In the genomic region with DNA sequence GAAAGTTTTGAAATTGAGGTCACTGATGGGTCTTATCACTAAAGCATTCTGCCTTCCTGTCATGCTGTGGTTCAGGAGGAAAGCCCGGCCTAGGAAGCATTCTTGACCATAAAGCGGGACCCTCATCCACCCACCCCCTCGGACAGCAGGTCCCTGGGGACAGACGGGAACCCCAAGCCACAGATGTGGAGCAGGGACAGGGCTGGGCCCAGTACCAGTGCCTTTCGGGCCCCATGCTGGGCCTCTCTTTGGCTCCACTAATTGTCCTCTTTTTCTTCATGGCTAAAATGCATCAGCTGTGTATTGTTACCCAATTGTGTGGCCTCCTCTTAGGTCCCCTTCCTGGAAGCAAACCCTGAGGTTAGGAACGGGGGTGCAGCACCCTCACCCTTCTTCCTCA, we compare ENCODE assay signal across 23 cellular contexts.
DNase-seq lines count a peak whose midpoint lies in the region; ATAC-seq and TF ChIP-seq lines count a peak whose summit lies in the region.
"Had no signal": no experiment of that assay in that cellular context is flagged by ENCODE, and none has a peak within 500 bp of the region (broad histone marks: within the 10 kb centered on the region; RNA-seq: fewer than 3 reads in every experiment).

No MANE protein-coding gene starts in this region.

- peak; percentile 28 for DNase-seq in activated CD8-positive, alpha-beta memory T cell treated with anti-CD3 and anti-CD28 coated beads, Interleukin-2, amount 10 ng/mL, durations not matched to agents 7 days and 5 days
- no peak for DNase-seq in activated CD8-positive, alpha-beta memory T cell treated with anti-CD3 and anti-CD28 coated beads, Interleukin-2, amount 50 U/mL, for 4 hours
- peak; percentile 43 for DNase-seq in coronary artery (ENCODE audit: low spot score)
- DNase-seq in omental fat pad (ENCODE audit: low spot score): peak; percentile 3
- DNase-seq in spleen: peak; percentile 34
- no peak for DNase-seq in activated naive CD8-positive, alpha-beta T cell treated with anti-CD3 and anti-CD28 coated beads for 36 hours
- no peak for DNase-seq in T-helper 1 cell
- DNase-seq: ACHN, Caco-2, DND-41, Kasumi-1, NCI-H1048, NCI-H1417 treated with DMSO at 0.1 percent for 48 hours, NCI-H187, NCI-H510A, NCI-H748 treated with DMSO at 0.1 percent for 48 hours had no signal

- CTCF ChIA-PET in activated CD8-positive, alpha-beta memory T cell treated with anti-CD3 and anti-CD28 coated beads, Interleukin-2, amount 10 ng/mL, durations not matched to agents 7 days and 5 days (lab: Charles Lee): no interaction called here

- H3K27ac ChIP-seq in coronary artery (no peak overlapping the region), spleen (no peak overlapping the region)
- H3K27ac ChIP-seq: 22Rv1, BLaER1 had no signal

- peaks cover 2% of the 10 kb centered on the region for H3K27me3 Mint-ChIP-seq in activated CD8-positive, alpha-beta memory T cell treated with anti-CD3 and anti-CD28 coated beads, Interleukin-2, amount 10 ng/mL, durations not matched to agents 7 days and 5 days
- H3K27me3 Mint-ChIP-seq in activated naive CD8-positive, alpha-beta T cell treated with anti-CD3 and anti-CD28 coated beads for 36 hours: no peaks in the 10 kb centered on the region
- H3K27me3 Mint-ChIP-seq: CD4-positive, alpha-beta T cell had no signal

- WGBS in spleen, 5 donors: 41 to 65% (median 60%) methylated on average over 6 of the region's 6 CpGs

- no peak for TF ChIP-seq POLR2A in spleen (IDR thresholded peaks at IDR 0.05)

- H3K9me3 Mint-ChIP-seq in activated CD8-positive, alpha-beta memory T cell treated with anti-CD3 and anti-CD28 coated beads, Interleukin-2, amount 10 ng/mL, durations not matched to agents 7 days and 5 days (ENCODE audit: low read depth): no peaks in the 10 kb centered on the region
- no peaks in the 10 kb centered on the region for H3K9me3 Mint-ChIP-seq in activated naive CD8-positive, alpha-beta T cell treated with anti-CD3 and anti-CD28 coated beads for 36 hours
- H3K9me3 Mint-ChIP-seq: CD4-positive, alpha-beta T cell had no signal

- H3K4me1 Mint-ChIP-seq in activated CD8-positive, alpha-beta memory T cell treated with anti-CD3 and anti-CD28 coated beads, Interleukin-2, amount 10 ng/mL, durations not matched to agents 7 days and 5 days: no peaks in the 10 kb centered on the region
- H3K4me1 Mint-ChIP-seq in activated naive CD8-positive, alpha-beta T cell treated with anti-CD3 and anti-CD28 coated beads for 36 hours: no peaks in the 10 kb centered on the region

- H3K36me3 Mint-ChIP-seq in activated CD8-positive, alpha-beta memory T cell treated with anti-CD3 and anti-CD28 coated beads, Interleukin-2, amount 10 ng/mL, durations not matched to agents 7 days and 5 days: no peaks in the 10 kb centered on the region
- H3K36me3 Mint-ChIP-seq in activated naive CD8-positive, alpha-beta T cell treated with anti-CD3 and anti-CD28 coated beads for 36 hours: no peaks in the 10 kb centered on the region

- ATAC-seq in activated CD8-positive, alpha-beta memory T cell treated with anti-CD3 and anti-CD28 coated beads, Interleukin-2, amount 10 ng/mL, durations not matched to agents 7 days and 5 days: no peak
- ATAC-seq in omental fat pad (ENCODE audit: low FRiP score) (no peak), SK-N-SH treated with all-trans-retinoic acid at 6 μM for 48 hours (no peak)
- ATAC-seq: GM12878, Panc1 had no signal

- no peaks in the 10 kb centered on the region for H3K36me3 ChIP-seq in spleen
- H3K36me3 ChIP-seq: BLaER1, HAP-1 had no signal

- no peaks in the 10 kb centered on the region for H3K9me3 ChIP-seq in spleen
- H3K9me3 ChIP-seq: BLaER1, Caco-2, HAP-1 had no signal

- H3K27ac Mint-ChIP-seq in activated CD8-positive, alpha-beta memory T cell treated with anti-CD3 and anti-CD28 coated beads, Interleukin-2, amount 10 ng/mL, durations not matched to agents 7 days and 5 days: no peak overlapping the region
- no peak overlapping the region for H3K27ac Mint-ChIP-seq in activated naive CD8-positive, alpha-beta T cell treated with anti-CD3 and anti-CD28 coated beads for 36 hours
- H3K27ac Mint-ChIP-seq: CD4-positive, alpha-beta T cell had no signal

- peaks cover 0 to 22% (median 0%) of the 10 kb centered on the region in 7 donors for H3K27me3 ChIP-seq in spleen (replicated peaks in 1 of 7)

- peaks cover 0 to 20% (median 3%) of the 10 kb centered on the region in 6 donors for H3K4me1 ChIP-seq in spleen
- H3K4me1 ChIP-seq: BLaER1, Caco-2, HAP-1 had no signal

- H3K4me3 Mint-ChIP-seq in activated CD8-positive, alpha-beta memory T cell treated with anti-CD3 and anti-CD28 coated beads, Interleukin-2, amount 10 ng/mL, durations not matched to agents 7 days and 5 days: no peak overlapping the region
- H3K4me3 Mint-ChIP-seq in activated naive CD8-positive, alpha-beta T cell treated with anti-CD3 and anti-CD28 coated beads for 36 hours: no peak overlapping the region
- H3K4me3 Mint-ChIP-seq: CD4-positive, alpha-beta T cell had no signal

- TF ChIP-seq CTCF in coronary artery (IDR thresholded peaks at IDR 0.05) (no peak), omental fat pad (IDR thresholded peaks at IDR 0.05) (no peak), spleen (IDR thresholded peaks at IDR 0.05 in 8 of 11, conservative IDR thresholded peaks at IDR 0.05 in 3 of 11) (no peak)

- H3K4me3 ChIP-seq in coronary artery (no peak overlapping the region), spleen (no peak overlapping the region)
- H3K4me3 ChIP-seq: BLaER1, GM12878, HAP-1 had no signal

- intact Hi-C loops in spleen (cut with DNase I; ENCODE audit: low total_unique reads): no loop called here

TF ChIP-seq in SK-N-SH treated with all-trans-retinoic acid at 6 μM for 48 hours, 23 proteins besides CTCF, POLR2A, EP300 and RAD21 (continues in another document):
- no peak for TF ChIP-seq ZC3H10 (CRISPR knock-in tag; IDR thresholded peaks at IDR 0.05)
- TF ChIP-seq ZNF8 (CRISPR knock-in tag; IDR thresholded peaks at IDR 0.05): no peak
- TF ChIP-seq CREB5 (CRISPR knock-in tag; IDR thresholded peaks at IDR 0.05; ENCODE audit: low read depth): no peak
- TF ChIP-seq PPARA (CRISPR knock-in tag; IDR thresholded peaks at IDR 0.05; ENCODE audit: borderline replicate concordance): no peak
- TF ChIP-seq, protein P1, sequence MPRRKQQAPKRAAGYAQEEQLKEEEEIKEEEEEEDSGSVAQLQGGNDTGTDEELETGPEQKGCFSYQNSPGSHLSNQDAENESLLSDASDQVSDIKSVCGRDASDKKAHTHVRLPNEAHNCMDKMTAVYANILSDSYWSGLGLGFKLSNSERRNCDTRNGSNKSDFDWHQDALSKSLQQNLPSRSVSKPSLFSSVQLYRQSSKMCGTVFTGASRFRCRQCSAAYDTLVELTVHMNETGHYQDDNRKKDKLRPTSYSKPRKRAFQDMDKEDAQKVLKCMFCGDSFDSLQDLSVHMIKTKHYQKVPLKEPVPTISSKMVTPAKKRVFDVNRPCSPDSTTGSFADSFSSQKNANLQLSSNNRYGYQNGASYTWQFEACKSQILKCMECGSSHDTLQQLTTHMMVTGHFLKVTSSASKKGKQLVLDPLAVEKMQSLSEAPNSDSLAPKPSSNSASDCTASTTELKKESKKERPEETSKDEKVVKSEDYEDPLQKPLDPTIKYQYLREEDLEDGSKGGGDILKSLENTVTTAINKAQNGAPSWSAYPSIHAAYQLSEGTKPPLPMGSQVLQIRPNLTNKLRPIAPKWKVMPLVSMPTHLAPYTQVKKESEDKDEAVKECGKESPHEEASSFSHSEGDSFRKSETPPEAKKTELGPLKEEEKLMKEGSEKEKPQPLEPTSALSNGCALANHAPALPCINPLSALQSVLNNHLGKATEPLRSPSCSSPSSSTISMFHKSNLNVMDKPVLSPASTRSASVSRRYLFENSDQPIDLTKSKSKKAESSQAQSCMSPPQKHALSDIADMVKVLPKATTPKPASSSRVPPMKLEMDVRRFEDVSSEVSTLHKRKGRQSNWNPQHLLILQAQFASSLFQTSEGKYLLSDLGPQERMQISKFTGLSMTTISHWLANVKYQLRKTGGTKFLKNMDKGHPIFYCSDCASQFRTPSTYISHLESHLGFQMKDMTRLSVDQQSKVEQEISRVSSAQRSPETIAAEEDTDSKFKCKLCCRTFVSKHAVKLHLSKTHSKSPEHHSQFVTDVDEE (CRISPR knock-in tag; IDR thresholded peaks at IDR 0.05): no peak
- TF ChIP-seq TCF4 (CRISPR knock-in tag; IDR thresholded peaks at IDR 0.05; ENCODE audit: borderline replicate concordance): no peak
- TF ChIP-seq, protein P2, sequence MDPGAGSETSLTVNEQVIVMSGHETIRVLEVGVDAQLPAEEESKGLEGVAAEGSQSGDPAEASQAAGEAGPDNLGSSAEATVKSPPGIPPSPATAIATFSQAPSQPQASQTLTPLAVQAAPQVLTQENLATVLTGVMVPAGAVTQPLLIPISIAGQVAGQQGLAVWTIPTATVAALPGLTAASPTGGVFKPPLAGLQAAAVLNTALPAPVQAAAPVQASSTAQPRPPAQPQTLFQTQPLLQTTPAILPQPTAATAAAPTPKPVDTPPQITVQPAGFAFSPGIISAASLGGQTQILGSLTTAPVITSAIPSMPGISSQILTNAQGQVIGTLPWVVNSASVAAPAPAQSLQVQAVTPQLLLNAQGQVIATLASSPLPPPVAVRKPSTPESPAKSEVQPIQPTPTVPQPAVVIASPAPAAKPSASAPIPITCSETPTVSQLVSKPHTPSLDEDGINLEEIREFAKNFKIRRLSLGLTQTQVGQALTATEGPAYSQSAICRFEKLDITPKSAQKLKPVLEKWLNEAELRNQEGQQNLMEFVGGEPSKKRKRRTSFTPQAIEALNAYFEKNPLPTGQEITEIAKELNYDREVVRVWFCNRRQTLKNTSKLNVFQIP (CRISPR knock-in tag; IDR thresholded peaks at IDR 0.05; ENCODE audit: borderline replicate concordance, low read depth): no peak

Comparison
In these comparisons a context has a peak if more than half of its experiments do, and no peak if none do; other contexts are left out.
1. DNase-seq: peak in activated CD8-positive, alpha-beta memory T cell treated with anti-CD3 and anti-CD28 coated beads, Interleukin-2, amount 10 ng/mL, durations not matched to agents 7 days and 5 days (single experiment), coronary artery (single experiment), omental fat pad (single experiment) and spleen (single experiment); none in activated CD8-positive, alpha-beta memory T cell treated with anti-CD3 and anti-CD28 coated beads, Interleukin-2, amount 50 U/mL, for 4 hours (single experiment), activated naive CD8-positive, alpha-beta T cell treated with anti-CD3 and anti-CD28 coated beads for 36 hours (single experiment) and T-helper 1 cell (0 of 5).